ENCODE assay signal across 10 cellular contexts in genomic region chr15:101615986-101616848, GRCh38. TPM values are rescaled to one million over a fixed set of nuclear protein-coding genes. Genes with fewer than 3 reads are reported as not detected.
DNase-seq lines count a peak whose midpoint lies in the region; ATAC-seq and TF ChIP-seq lines count a peak whose summit lies in the region.
"Had no signal": no experiment of that assay in that cellular context is flagged by ENCODE, and none has a peak within 500 bp of the region (broad histone marks: within the 10 kb centered on the region; RNA-seq: fewer than 3 reads in every experiment).

No MANE protein-coding gene starts in this region.

- H3K36me3 Mint-ChIP-seq in type B pancreatic cell, result no peaks in the 10 kb centered on the region

- peaks cover 7 to 13% of the 10 kb centered on the region in 2 donors for H3K4me1 ChIP-seq in adrenal gland (replicated peaks in 1 of 2)
- peaks cover 5% of the 10 kb centered on the region; the same call in 1 of the 2 replicates for H3K4me1 ChIP-seq in iPS-20b (ENCODE audit: insufficient read depth, low read length)
- H3K4me1 ChIP-seq: SJSA1 had no signal

- H3K4me3 Mint-ChIP-seq in type B pancreatic cell, result peak overlapping the region; percentile 73
- H3K4me3 Mint-ChIP-seq: CD8-positive, alpha-beta memory T cell had no signal

- TF ChIP-seq CTCF in adrenal gland (IDR thresholded peaks at IDR 0.05) (no peak), type B pancreatic cell (conservative IDR thresholded peaks at IDR 0.05) (no peak)

- H3K27ac ChIP-seq in adrenal gland (peak overlapping the region in 2 of 5 donors; percentile 16 to 69), iPS-20b (ENCODE audit: low read length) (no peak overlapping the region)
- H3K27ac ChIP-seq: SJSA1 had no signal

- H3K36me3 ChIP-seq in adrenal gland (replicated peaks in 1 of 2), result no peaks in the 10 kb centered on the region
- H3K36me3 ChIP-seq in iPS-20b (ENCODE audit: insufficient read depth, low read depth, low read length), result no peaks in the 10 kb centered on the region
- H3K36me3 ChIP-seq: SJSA1 had no signal

- 38 to 50% (median 41%) methylated on average over 19 to 25 of the region's 25 CpGs for WGBS in adrenal gland, 4 donors

- no peak for ATAC-seq in HG03280 (IDR thresholded peaks at IDR 0.05; ENCODE audit: unreplicated experiment)
- no peak for ATAC-seq in GM19328 (IDR thresholded peaks at IDR 0.05; ENCODE audit: unreplicated experiment)

- H3K9ac ChIP-seq in iPS-20b (ENCODE audit: low read depth, low read length), result peak overlapping the region; percentile 30; the same call in 1 of the 2 replicates

- H3K27me3 Mint-ChIP-seq in type B pancreatic cell, result peaks cover 7% of the 10 kb centered on the region
- H3K27me3 Mint-ChIP-seq: CD8-positive, alpha-beta memory T cell had no signal

- H3K9me3 Mint-ChIP-seq in type B pancreatic cell, result no peaks in the 10 kb centered on the region
- H3K9me3 Mint-ChIP-seq: CD8-positive, alpha-beta memory T cell had no signal

- intact Hi-C loops in adrenal gland (cut with DNase I), result no loop called here

- H3K4me3 ChIP-seq in adrenal gland (peak overlapping the region in 1 of 4 donors; percentile 11), iPS-20b (ENCODE audit: low read length) (peak overlapping the region; percentile 58; the same call in 1 of the 2 replicates)
- H3K4me3 ChIP-seq: SJSA1 had no signal

- DNase-seq in NCI-H2081 (lab: John Stamatoyannopoulos, UW) (peak; percentile 5 to 56), NCI-H2081 treated with DMSO at 0.1 percent for 48 hours (lab: John Stamatoyannopoulos, UW) (no peak), adrenal gland (peak; percentile 69 to 86 (median 77)), type B pancreatic cell (ENCODE audit: extremely low spot score, unreplicated experiment) (no peak)
- no peak for DNase-seq in stimulated activated CD4-positive, alpha-beta T cell treated with anti-CD3 and anti-CD28 coated beads, Interleukin-4, amount 100 ng/mL, for 1 hour
- DNase-seq: CD8-positive, alpha-beta memory T cell had no signal

- H3K9me3 ChIP-seq in adrenal gland (replicated peaks in 1 of 3) (no peaks in the 10 kb centered on the region), iPS-20b (ENCODE audit: insufficient read depth, low read depth, low read length) (no peaks in the 10 kb centered on the region)
- H3K9me3 ChIP-seq: SJSA1 had no signal

- TF ChIP-seq POLR2A in adrenal gland (IDR thresholded peaks at IDR 0.05), result no peak

- H3K27me3 ChIP-seq in adrenal gland (no peaks in the 10 kb centered on the region), iPS-20b (ENCODE audit: insufficient read depth, low read length) (peaks cover 6% of the 10 kb centered on the region)
- H3K27me3 ChIP-seq: SJSA1 had no signal

- H3K27ac Mint-ChIP-seq in type B pancreatic cell, result peak overlapping the region; percentile 71

- peaks cover 33% of the 10 kb centered on the region for H3K4me1 Mint-ChIP-seq in type B pancreatic cell (ENCODE audit: unreplicated experiment)

RNA-seq across cellular contexts. Expression of gene TM2D3, which starts 36.0 kb away (rescaled TPM):
- total RNA-seq in adrenal gland, result 10 to 100 TPM; 18.4 to 75.4 (median 53.6) TPM
- polyA plus RNA-seq in adrenal gland, result 10 to 100 TPM; 34.3 to 42.7 (median 34.6) TPM
- 35.7 and 50.0 TPM in 2 replicates for total RNA-seq in type B pancreatic cell (ENCODE audit: low replicate concordance)

Comparison
In these comparisons a context has a peak if more than half of its experiments do, and no peak if none do; other contexts are left out.
1. DNase-seq: peak in NCI-H2081 (2 of 2) and adrenal gland (7 of 7); none in NCI-H2081 treated with DMSO at 0.1 percent for 48 hours (single experiment), type B pancreatic cell (single experiment) and stimulated activated CD4-positive, alpha-beta T cell treated with anti-CD3 and anti-CD28 coated beads, Interleukin-4, amount 100 ng/mL, for 1 hour (single experiment).